32 cellular contexts compared by ENCODE assay signal in genomic region chr1:207010726-207011125, GRCh38. TPM values are rescaled to one million over a fixed set of nuclear protein-coding genes. Genes with fewer than 3 reads are reported as not detected.
"Had no signal": no experiment of that assay in that cellular context is flagged by ENCODE, and none has a peak within 500 bp of the region (broad histone marks: within the 10 kb centered on the region; RNA-seq: fewer than 3 reads in every experiment).

No MANE protein-coding gene starts in this region.

- H3K27me3 Mint-ChIP-seq: activated naive CD8-positive, alpha-beta T cell treated with anti-CD3 and anti-CD28 coated beads for 36 hours had no signal

- DNase-seq: activated CD4-positive, alpha-beta T cell treated with anti-CD3 and anti-CD28 coated beads for 48 hours; activated CD4-positive, alpha-beta T cell treated with anti-CD3 and anti-CD28 coated beads, Interleukin-2, amount 50 U/mL, for 48 hours; activated CD8-positive, alpha-beta memory T cell treated with anti-CD3 and anti-CD28 coated beads for 24 hours; activated effector memory CD4-positive, alpha-beta T cell treated with anti-CD3 and anti-CD28 coated beads, Interleukin-2, amount 50 U/mL, for 16 hours; activated naive CD4-positive, alpha-beta T cell treated with anti-CD3 and anti-CD28 coated beads for 36 hours; activated naive CD8-positive, alpha-beta T cell treated with anti-CD3 and anti-CD28 coated beads for 36 hours; brain microvascular endothelial cell; dorsolateral prefrontal cortex; effector memory CD4-positive, alpha-beta T cell; gastrocnemius medialis; glutamatergic neuron; islet precursor cell; left ventricle myocardium superior; stimulated activated CD4-positive, alpha-beta T cell treated with anti-CD3 and anti-CD28 coated beads, Interleukin-1b, Interleukin-23, amount 100 ng/mL, for 48 hours; stimulated activated naive B cell treated with anti-CD40 and anti-IgM and Interleukin-4, amounts not matched to agents 10 μg/mL and 1 μg/mL and 100 μg/mL, for 72 hours; SW 1271; T-helper 9 cell; testis; trophoblast cell; WERI-Rb-1 had no signal

- H3K4me1 ChIP-seq: ascending aorta, gastrocnemius medialis had no signal

- H3K4me3 ChIP-seq: ascending aorta, coronary artery, dorsolateral prefrontal cortex, gastrocnemius medialis, smooth muscle cell, testis had no signal

- H3K27me3 ChIP-seq: ascending aorta, brain microvascular endothelial cell, dorsolateral prefrontal cortex, gastrocnemius medialis, testis had no signal

- H3K9me3 ChIP-seq: ascending aorta, gastrocnemius medialis, testis had no signal

- H3K9me3 Mint-ChIP-seq: activated naive CD4-positive, alpha-beta T cell treated with anti-CD3 and anti-CD28 coated beads for 36 hours; activated naive CD8-positive, alpha-beta T cell treated with anti-CD3 and anti-CD28 coated beads for 36 hours; activated T-helper 1 cell treated with anti-CD3 and anti-CD28 coated beads, Interleukin-12 subunit alpha, Interleukin-12 subunit beta, Interleukin-2, Interleukin-4 antibody, amounts not matched to agents 30 ng/mL and 10 ng/mL and 1 ng/mL, durations not matched to agents 14 hours and 24 hours and 36 hours; natural killer cell treated with Interleukin-12 subunit alpha and Interleukin-12 subunit beta and Interleukin-15 and Interleukin-18, amount 100 ng/mL, for 72 hours; stimulated activated naive B cell treated with anti-CD40 and anti-IgM and Interleukin-4, amounts not matched to agents 10 μg/mL and 1 μg/mL and 100 μg/mL, for 72 hours; T-helper 1 cell treated with Interleukin-12 subunit alpha and Interleukin-12 subunit beta and Interleukin-4 antibody, amounts not matched to agents 30 μg/mL and 1 μg/mL, for 36 hours had no signal

- H3K36me3 ChIP-seq: ascending aorta, brain microvascular endothelial cell, gastrocnemius medialis, WERI-Rb-1 had no signal

- H3K4me1 Mint-ChIP-seq: activated naive CD8-positive, alpha-beta T cell treated with anti-CD3 and anti-CD28 coated beads for 36 hours; memory B cell; stimulated activated naive B cell treated with anti-CD40 and anti-IgM and Interleukin-4, amounts not matched to agents 10 μg/mL and 1 μg/mL and 100 μg/mL, for 72 hours had no signal

- H3K36me3 Mint-ChIP-seq: activated naive CD8-positive, alpha-beta T cell treated with anti-CD3 and anti-CD28 coated beads for 36 hours; natural killer cell treated with Interleukin-12 subunit alpha and Interleukin-12 subunit beta and Interleukin-15 and Interleukin-18, amount 100 ng/mL, for 72 hours; stimulated activated naive B cell treated with anti-CD40 and anti-IgM and Interleukin-4, amounts not matched to agents 10 μg/mL and 1 μg/mL and 100 μg/mL, for 72 hours had no signal

- H3K27ac Mint-ChIP-seq: activated naive CD4-positive, alpha-beta T cell treated with anti-CD3 and anti-CD28 coated beads for 36 hours; activated naive CD8-positive, alpha-beta T cell treated with anti-CD3 and anti-CD28 coated beads for 36 hours; activated T-helper 1 cell treated with anti-CD3 and anti-CD28 coated beads, Interleukin-12 subunit alpha, Interleukin-12 subunit beta, Interleukin-2, Interleukin-4 antibody, amounts not matched to agents 30 ng/mL and 10 ng/mL and 1 ng/mL, durations not matched to agents 14 hours and 24 hours and 36 hours; memory B cell; natural killer cell treated with Interleukin-12 subunit alpha and Interleukin-12 subunit beta and Interleukin-15 and Interleukin-18, amount 100 ng/mL, for 72 hours; stimulated activated naive B cell treated with anti-CD40 and anti-IgM and Interleukin-4, amounts not matched to agents 10 μg/mL and 1 μg/mL and 100 μg/mL, for 72 hours; T-helper 1 cell treated with Interleukin-12 subunit alpha and Interleukin-12 subunit beta and Interleukin-4 antibody, amounts not matched to agents 30 μg/mL and 1 μg/mL, for 36 hours had no signal

- H3K4me3 Mint-ChIP-seq: activated naive CD4-positive, alpha-beta T cell treated with anti-CD3 and anti-CD28 coated beads for 36 hours; activated naive CD8-positive, alpha-beta T cell treated with anti-CD3 and anti-CD28 coated beads for 36 hours; activated T-helper 1 cell treated with anti-CD3 and anti-CD28 coated beads, Interleukin-12 subunit alpha, Interleukin-12 subunit beta, Interleukin-2, Interleukin-4 antibody, amounts not matched to agents 30 ng/mL and 10 ng/mL and 1 ng/mL, durations not matched to agents 14 hours and 24 hours and 36 hours; memory B cell; natural killer cell treated with Interleukin-12 subunit alpha and Interleukin-12 subunit beta and Interleukin-15 and Interleukin-18, amount 100 ng/mL, for 72 hours; stimulated activated naive B cell treated with anti-CD40 and anti-IgM and Interleukin-4, amounts not matched to agents 10 μg/mL and 1 μg/mL and 100 μg/mL, for 72 hours; T-helper 1 cell treated with Interleukin-12 subunit alpha and Interleukin-12 subunit beta and Interleukin-4 antibody, amounts not matched to agents 30 μg/mL and 1 μg/mL, for 36 hours had no signal

- ATAC-seq: activated CD4-positive, CD25-positive, alpha-beta regulatory T cell treated with anti-CD3 and anti-CD28 coated beads, Interleukin-2, amount 50 U/mL, for 24 hours; gastrocnemius medialis; left ventricle myocardium superior; natural killer cell treated with Interleukin-12 subunit alpha and Interleukin-12 subunit beta and Interleukin-15 and Interleukin-18, amount 100 ng/mL, for 72 hours; stimulated activated naive B cell treated with anti-CD40 and anti-IgM and Interleukin-4, amounts not matched to agents 10 μg/mL and 1 μg/mL and 100 μg/mL, for 72 hours had no signal

- H3K27ac ChIP-seq: ascending aorta, brain microvascular endothelial cell, coronary artery, dorsolateral prefrontal cortex, gastrocnemius medialis, WERI-Rb-1 had no signal

RNA-seq across cellular contexts. Expression of gene C1orf116, which starts 21.8 kb away (rescaled TPM):
- total RNA-seq: activated naive CD4-positive, alpha-beta T cell treated with anti-CD3 and anti-CD28 coated beads for 36 hours; activated T-helper 1 cell treated with anti-CD3 and anti-CD28 coated beads, Interleukin-12 subunit alpha, Interleukin-12 subunit beta, Interleukin-2, Interleukin-4 antibody, amounts not matched to agents 30 ng/mL and 10 ng/mL and 1 ng/mL, durations not matched to agents 14 hours and 24 hours and 36 hours; ascending aorta; natural killer cell treated with Interleukin-12 subunit alpha and Interleukin-12 subunit beta and Interleukin-15 and Interleukin-18, amount 100 ng/mL, for 72 hours; posterior vena cava had no signal

RNA-seq across cellular contexts. Expression of gene FCAMR, which starts 40.5 kb away (rescaled TPM):
- total RNA-seq: activated naive CD4-positive, alpha-beta T cell treated with anti-CD3 and anti-CD28 coated beads for 36 hours; activated naive CD8-positive, alpha-beta T cell treated with anti-CD3 and anti-CD28 coated beads for 36 hours; activated T-helper 1 cell treated with anti-CD3 and anti-CD28 coated beads, Interleukin-12 subunit alpha, Interleukin-12 subunit beta, Interleukin-2, Interleukin-4 antibody, amounts not matched to agents 30 ng/mL and 10 ng/mL and 1 ng/mL, durations not matched to agents 14 hours and 24 hours and 36 hours; ascending aorta; cardiac septum; cerebellum; gastrocnemius medialis; left ventricle myocardium superior; natural killer cell treated with Interleukin-12 subunit alpha and Interleukin-12 subunit beta and Interleukin-15 and Interleukin-18, amount 100 ng/mL, for 72 hours; omental fat pad; posterior vena cava; smooth muscle cell had no signal
